Comparison of ENCODE assay signal across 10 cellular contexts in genomic region chr14:91354221-91354916, GRCh38.
DNase-seq lines count a peak whose midpoint lies in the region; ATAC-seq and TF ChIP-seq lines count a peak whose summit lies in the region.
"Had no signal": no experiment of that assay in that cellular context is flagged by ENCODE, and none has a peak within 500 bp of the region (broad histone marks: within the 10 kb centered on the region; RNA-seq: fewer than 3 reads in every experiment).

No MANE protein-coding gene starts in this region.

- TF ChIP-seq POLR2A in Peyer's patch (IDR thresholded peaks at IDR 0.05) = no peak

- no peaks in the 10 kb centered on the region for H3K27me3 Mint-ChIP-seq in T-helper 2 cell treated with Interferon-gamma antibody and Interleukin-4, amounts not matched to agents 5 μg/mL and 100 μg/mL, for 36 hours (ENCODE audit: low read depth)

- peaks cover 2% of the 10 kb centered on the region for H3K4me1 ChIP-seq in right cardiac atrium (ENCODE audit: control insufficient read depth, insufficient read depth, low read length)
- H3K4me1 ChIP-seq in foreskin keratinocyte = no peaks in the 10 kb centered on the region
- peaks cover 0 to 29% (median 17%) of the 10 kb centered on the region in 4 donors for H3K4me1 ChIP-seq in Peyer's patch

- H3K4me1 Mint-ChIP-seq in T-helper 2 cell treated with Interferon-gamma antibody and Interleukin-4, amounts not matched to agents 5 μg/mL and 100 μg/mL, for 36 hours (ENCODE audit: low read depth) = peaks cover 81% of the 10 kb centered on the region

- H3K36me3 Mint-ChIP-seq in T-helper 2 cell treated with Interferon-gamma antibody and Interleukin-4, amounts not matched to agents 5 μg/mL and 100 μg/mL, for 36 hours (ENCODE audit: low read depth) = peaks cover 58% of the 10 kb centered on the region

- no peak for TF ChIP-seq CTCF in foreskin keratinocyte (conservative IDR thresholded peaks at IDR 0.05)
- TF ChIP-seq CTCF in Peyer's patch (IDR thresholded peaks at IDR 0.05) = no peak

- peak overlapping the region; percentile 74 for H3K27ac Mint-ChIP-seq in T-helper 2 cell treated with Interferon-gamma antibody and Interleukin-4, amounts not matched to agents 5 μg/mL and 100 μg/mL, for 36 hours

- H3K27ac ChIP-seq in right cardiac atrium (ENCODE audit: low read length) (no peak overlapping the region), foreskin keratinocyte (no peak overlapping the region), Peyer's patch (peak overlapping the region in 1 of 4 donors; percentile 32)
- H3K27ac ChIP-seq: coronary artery, SJSA1 had no signal

- peak overlapping the region; percentile 72 for H3K4me3 Mint-ChIP-seq in T-helper 2 cell treated with Interferon-gamma antibody and Interleukin-4, amounts not matched to agents 5 μg/mL and 100 μg/mL, for 36 hours

- H3K9me3 ChIP-seq in right cardiac atrium (ENCODE audit: control insufficient read depth, low read length) = no peaks in the 10 kb centered on the region
- H3K9me3 ChIP-seq in Peyer's patch = no peaks in the 10 kb centered on the region
- H3K9me3 ChIP-seq: SJSA1 had no signal

- peaks cover 0 to 5% (median 0%) of the 10 kb centered on the region in 3 donors for H3K36me3 ChIP-seq in Peyer's patch
- H3K36me3 ChIP-seq: SJSA1 had no signal

- 74% methylated on average over 14 of the region's 14 CpGs for WGBS in right cardiac atrium

- no peaks in the 10 kb centered on the region for H3K27me3 ChIP-seq in right cardiac atrium (ENCODE audit: control insufficient read depth, insufficient read depth)
- H3K27me3 ChIP-seq in foreskin keratinocyte = no peaks in the 10 kb centered on the region
- H3K27me3 ChIP-seq in Peyer's patch = no peaks in the 10 kb centered on the region
- H3K27me3 ChIP-seq: SJSA1 had no signal

- no peaks in the 10 kb centered on the region for H3K9me3 Mint-ChIP-seq in T-helper 2 cell treated with Interferon-gamma antibody and Interleukin-4, amounts not matched to agents 5 μg/mL and 100 μg/mL, for 36 hours

- intact Hi-C loops in right cardiac atrium (cut with DNase I) (no loop called here), Right ventricle myocardium superior (cut with DNase I) (no loop called here)

- H3K4me3 ChIP-seq in right cardiac atrium (ENCODE audit: low read length) = no peak overlapping the region
- no peak overlapping the region for H3K4me3 ChIP-seq in Peyer's patch
- H3K4me3 ChIP-seq: coronary artery, SJSA1 had no signal

- ATAC-seq in right cardiac atrium (no peak), Right ventricle myocardium superior (ENCODE audit: poor library complexity) (no peak), foreskin keratinocyte (peak; percentile 13), GM21576 (IDR thresholded peaks at IDR 0.05; ENCODE audit: unreplicated experiment) (no peak)

- DNase-seq in right cardiac atrium (peak in 2 of 3 donors; percentile 53 to 57), Right ventricle myocardium superior (no peak), foreskin keratinocyte (peak in 1 of 2 donors; percentile 34), Peyer's patch (no peak), NCI-H526 treated with DMSO at 0.1 percent for 48 hours (lab: John Stamatoyannopoulos, UW) (no peak), NCI-H2081 (lab: John Stamatoyannopoulos, UW) (no peak)
- no peak for DNase-seq in T-helper 2 cell treated with Interferon-gamma antibody and Interleukin-4, amounts not matched to agents 5 μg/mL and 100 μg/mL, for 36 hours (ENCODE audit: low spot score)

Comparison
In these comparisons a context has a peak if more than half of its experiments do, and no peak if none do; other contexts are left out.
1. DNase-seq: peak in right cardiac atrium (2 of 3); none in Right ventricle myocardium superior (single experiment), T-helper 2 cell treated with Interferon-gamma antibody and Interleukin-4, amounts not matched to agents 5 μg/mL and 100 μg/mL, for 36 hours (single experiment), Peyer's patch (0 of 3), NCI-H526 treated with DMSO at 0.1 percent for 48 hours (single experiment) and NCI-H2081 (0 of 2).